Comparison of ENCODE assay signal across 26 cellular contexts in genomic region chr5:11687498-11687897, GRCh38.
"Had no signal": no experiment of that assay in that cellular context is flagged by ENCODE, and none has a peak within 500 bp of the region (broad histone marks: within the 10 kb centered on the region; RNA-seq: fewer than 3 reads in every experiment).

No MANE protein-coding gene starts in this region.

- DNase-seq: stimulated activated CD4-positive, alpha-beta T cell treated with anti-CD3 and anti-CD28 coated beads, Interleukin-2, amount 100 ng/mL, for 24 hours; stimulated activated CD4-positive, alpha-beta T cell treated with anti-CD3 and anti-CD28 coated beads, Interleukin-2, amount 100 ng/mL, for 48 hours; stimulated activated CD4-positive, alpha-beta T cell treated with anti-CD3 and anti-CD28 coated beads, Interleukin-4, amount 100 ng/mL, for 1 hour; stimulated activated CD4-positive, alpha-beta T cell treated with anti-CD3 and anti-CD28 coated beads, Interleukin-4, amount 100 ng/mL, for 24 hours; stimulated activated CD4-positive, alpha-beta T cell treated with anti-CD3 and anti-CD28 coated beads, Interleukin-4, amount 100 ng/mL, for 4 hours; stimulated activated CD8-positive, alpha-beta memory T cell treated with anti-CD3 and anti-CD28 coated beads, Interleukin-4, amount 100 ng/mL, for 48 hours; stimulated activated naive B cell treated with anti-CD40 and anti-IgM and Interleukin-4, amounts not matched to agents 10 μg/mL and 1 μg/mL and 100 μg/mL, for 72 hours; stimulated activated naive CD4-positive, alpha-beta T cell; stimulated activated naive CD4-positive, alpha-beta T cell treated with Interleukin-2 at 50 U/mL for 16 hours; stimulated activated naive CD8-positive, alpha-beta T cell treated with anti-CD3 and anti-CD28 coated beads, Interleukin-15, amount 100 ng/mL, for 72 hours; stimulated activated naive CD8-positive, alpha-beta T cell treated with anti-CD3 and anti-CD28 coated beads, Interleukin-15, Interleukin-2, amounts not matched to agents 100 U/mL and 50 U/mL, for 24 hours; stomach; substantia nigra; testis; thyroid gland; transverse colon; trophoblast cell; upper lobe of left lung; upper lobe of right lung; uterus had no signal

- H3K4me1 ChIP-seq: stomach, suprapubic skin, testis, thyroid gland, tibial nerve, transverse colon, upper lobe of left lung, upper lobe of right lung, uterus, vagina had no signal

- H3K27ac ChIP-seq: stomach, suprapubic skin, testis, thoracic aorta, thyroid gland, tibial nerve, transverse colon, upper lobe of left lung, upper lobe of right lung, uterus, vagina had no signal

- H3K4me3 ChIP-seq: stomach, suprapubic skin, testis, thoracic aorta, thyroid gland, tibial nerve, transverse colon, upper lobe of left lung, upper lobe of right lung, uterus, vagina had no signal

- H3K27me3 ChIP-seq: stomach, suprapubic skin, testis, thyroid gland, tibial nerve, transverse colon, upper lobe of left lung, upper lobe of right lung, uterus, vagina had no signal

- H3K36me3 ChIP-seq: stomach, suprapubic skin, thoracic aorta, thyroid gland, tibial nerve, transverse colon, upper lobe of left lung, upper lobe of right lung, uterus, vagina had no signal

- H3K9me3 ChIP-seq: stomach, suprapubic skin, testis, thoracic aorta, thyroid gland, tibial nerve, transverse colon, upper lobe of left lung, upper lobe of right lung, uterus, vagina had no signal

- ATAC-seq: stimulated activated effector memory CD8-positive, alpha-beta T cell treated with anti-CD3 and anti-CD28 coated beads, Interleukin-12 subunit alpha, Interleukin-12 subunit beta, amount 100 ng/mL, for 72 hours; stimulated activated memory B cell treated with anti-CD40 and anti-IgM and Interleukin-4, amounts not matched to agents 10 μg/mL and 1 μg/mL and 100 μg/mL, for 72 hours; stimulated activated naive B cell treated with anti-CD40 and anti-IgM and Interleukin-4, amounts not matched to agents 10 μg/mL and 1 μg/mL and 100 μg/mL, for 72 hours; stimulated activated naive CD8-positive, alpha-beta T cell treated with anti-CD3 and anti-CD28 coated beads, Interleukin-15, amount 100 ng/mL, for 72 hours; stimulated activated naive CD8-positive, alpha-beta T cell treated with anti-CD3 and anti-CD28 coated beads, Interleukin-15, Interleukin-2, amounts not matched to agents 100 U/mL and 50 U/mL, for 24 hours; upper lobe of right lung had no signal
